8 cellular contexts compared by ENCODE assay signal in the genomic region with DNA sequence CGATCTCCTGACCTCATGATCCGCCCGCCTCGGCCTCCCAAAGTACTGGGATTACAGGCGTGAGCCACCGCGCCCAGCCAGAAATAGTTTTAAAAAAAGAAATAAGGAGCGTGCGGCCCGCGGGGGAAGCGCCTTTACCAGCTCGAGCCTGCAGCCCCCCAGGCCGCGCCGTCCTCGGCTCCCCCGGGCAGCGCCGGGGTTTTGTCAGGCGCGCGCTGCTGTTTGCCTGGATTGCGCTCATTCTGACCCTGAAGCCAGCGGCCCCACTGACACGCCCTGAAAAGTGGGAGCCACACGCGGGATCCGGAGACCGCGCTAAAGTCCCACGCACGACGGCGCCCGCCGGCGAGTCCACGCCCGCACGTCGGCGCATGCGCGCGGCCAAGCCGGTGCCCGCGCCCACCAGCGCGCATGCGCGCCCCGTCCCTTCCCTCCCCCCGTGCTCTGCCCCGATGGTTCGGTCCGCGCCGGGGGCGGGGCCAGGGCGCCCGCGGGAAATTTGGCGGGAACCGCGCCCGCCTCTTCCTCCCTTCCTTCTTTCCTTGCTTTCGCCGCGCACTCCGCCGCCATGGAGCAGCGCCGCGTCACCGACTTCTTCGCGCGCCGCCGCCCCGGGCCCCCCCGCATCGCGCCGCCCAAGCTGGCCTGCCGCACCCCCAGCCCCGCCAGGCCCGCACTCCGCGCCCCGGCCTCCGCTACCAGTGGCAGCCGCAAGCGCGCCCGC. TPM values are rescaled to one million over a fixed set of nuclear protein-coding genes. Genes with fewer than 3 reads are reported as not detected.
DNase-seq lines count a peak whose midpoint lies in the region; ATAC-seq and TF ChIP-seq lines count a peak whose summit lies in the region.

Gene CDT1, plus strand, starts transcription at position 526 of the 724 bp plus-strand sequence. Its CDS starts 43 bp downstream, at position 569.

- peak within 1 kb of the TSS; percentile 66 for H2AFZ ChIP-seq in GM23248

- WGBS in GM23248 (ENCODE audit: low coverage in 1 of 2, low lambda C conversion rate in 2 of 2, missing lambda C conversion rate in 2 of 2), 2 experiments: 1% methylated on average over 31 to 98 of the region's 98 CpGs
- 0 to 1% (median 0%) methylated on average over 3 to 98 of the region's 98 CpGs for WGBS in heart left ventricle, 4 donors

- peak within 1 kb of the TSS; percentile 85 for H3K9ac ChIP-seq in GM23248

- peak; percentile 13 for ATAC-seq in activated naive CD8-positive, alpha-beta T cell treated with anti-CD3 and anti-CD28 coated beads, Interleukin-2, amount 50 U/mL, for 24 hours
- peak; percentile 35 to 71 (median 64) for ATAC-seq in heart left ventricle
- ATAC-seq in upper lobe of right lung: peak; percentile 86

- intact Hi-C loops in heart left ventricle (cut with DNase I) (no loop called here), posterior cingulate gyrus (cut with DNase I) (loop anchor here (1.0 kb wide), 1 partner anchor 8 kb away; the partner anchor contains the start of gene APRT), upper lobe of right lung (cut with DNase I) (no loop called here)

- DNase-seq in DMS53 (lab: John Stamatoyannopoulos, UW) (peak; percentile 86), GM23248 (peak; percentile 85), MV-4-11 (lab: John Stamatoyannopoulos, UW) (peak; percentile 74), T-helper 1 cell (peak; percentile 72 to 85 (median 78)), heart left ventricle (peak; percentile 81 to 95 (median 87)), posterior cingulate gyrus (peak; percentile 57 to 96 (median 71)), upper lobe of right lung (peak; percentile 93)
- peak; percentile 90 for DNase-seq in activated naive CD8-positive, alpha-beta T cell treated with anti-CD3 and anti-CD28 coated beads, Interleukin-2, amount 50 U/mL, for 24 hours

- TF ChIP-seq POLR2A in heart left ventricle (IDR thresholded peaks at IDR 0.05): peak in 1 of 2 donors; percentile 86

- no peaks in the 10 kb centered on the region for H3K9me3 ChIP-seq in GM23248 (ENCODE audit: low read depth)
- no peaks in the 10 kb centered on the region for H3K9me3 ChIP-seq in heart left ventricle
- H3K9me3 ChIP-seq in upper lobe of right lung: no peaks in the 10 kb centered on the region

- peaks cover 12% of the 10 kb centered on the region for H3K79me2 ChIP-seq in GM23248 (ENCODE audit: insufficient read depth)

- H3K4me1 Mint-ChIP-seq in activated naive CD8-positive, alpha-beta T cell treated with anti-CD3 and anti-CD28 coated beads, Interleukin-2, amount 50 U/mL, for 24 hours: peaks cover 21% of the 10 kb centered on the region

- H3K4me2 ChIP-seq in GM23248 (ENCODE audit: unreplicated experiment): peak within 1 kb of the TSS; percentile 83

- H3K27ac ChIP-seq in GM23248 (peak within 1 kb of the TSS; percentile 66), heart left ventricle (peak within 1 kb of the TSS in 11 of 12 donors; percentile 17 to 81 (median 60)), upper lobe of right lung (peak within 1 kb of the TSS; percentile 66)

- peak within 1 kb of the TSS; percentile 87 for H3K27ac Mint-ChIP-seq in activated naive CD8-positive, alpha-beta T cell treated with anti-CD3 and anti-CD28 coated beads, Interleukin-2, amount 50 U/mL, for 24 hours

- H3K4me3 Mint-ChIP-seq in activated naive CD8-positive, alpha-beta T cell treated with anti-CD3 and anti-CD28 coated beads, Interleukin-2, amount 50 U/mL, for 24 hours: peak within 1 kb of the TSS; percentile 80

- H3F3A ChIP-seq in GM23248 (ENCODE audit: insufficient read depth): no peaks in the 10 kb centered on the region

- peaks cover 10% of the 10 kb centered on the region; the same call in 1 of the 2 replicates for H3K4me1 ChIP-seq in GM23248 (ENCODE audit: insufficient read depth)
- H3K4me1 ChIP-seq in heart left ventricle: peaks cover 0 to 30% (median 11%) of the 10 kb centered on the region in 12 donors
- peaks cover 10% of the 10 kb centered on the region for H3K4me1 ChIP-seq in upper lobe of right lung

- peak within 1 kb of the TSS; percentile 78 for H3K4me3 ChIP-seq in GM23248
- peak within 1 kb of the TSS; percentile 46 to 87 (median 72) for H3K4me3 ChIP-seq in heart left ventricle
- H3K4me3 ChIP-seq in upper lobe of right lung: peak within 1 kb of the TSS; percentile 77

- no peaks in the 10 kb centered on the region for H4K20me1 ChIP-seq in GM23248 (ENCODE audit: insufficient read depth)

- no peaks in the 10 kb centered on the region for H3K27me3 ChIP-seq in GM23248 (replicated peaks; ENCODE audit: insufficient read depth)
- no peaks in the 10 kb centered on the region for H3K27me3 ChIP-seq in heart left ventricle
- H3K27me3 ChIP-seq in upper lobe of right lung: no peaks in the 10 kb centered on the region

- H3K9me3 Mint-ChIP-seq in activated naive CD8-positive, alpha-beta T cell treated with anti-CD3 and anti-CD28 coated beads, Interleukin-2, amount 50 U/mL, for 24 hours: no peaks in the 10 kb centered on the region

- H3K9me2 ChIP-seq in GM23248 (ENCODE audit: insufficient read depth): no peaks in the 10 kb centered on the region

- no peaks in the 10 kb centered on the region for H3K36me3 ChIP-seq in GM23248 (ENCODE audit: low read depth)
- H3K36me3 ChIP-seq in heart left ventricle: peaks cover 0 to 11% (median 0%) of the 10 kb centered on the region in 9 donors
- no peaks in the 10 kb centered on the region for H3K36me3 ChIP-seq in upper lobe of right lung

- in situ Hi-C loops in GM23248 (cut with MboI): no loop called here

- peaks cover 14% of the 10 kb centered on the region for H3K36me3 Mint-ChIP-seq in activated naive CD8-positive, alpha-beta T cell treated with anti-CD3 and anti-CD28 coated beads, Interleukin-2, amount 50 U/mL, for 24 hours (ENCODE audit: low read depth)

- H3K27me3 Mint-ChIP-seq in activated naive CD8-positive, alpha-beta T cell treated with anti-CD3 and anti-CD28 coated beads, Interleukin-2, amount 50 U/mL, for 24 hours: no peaks in the 10 kb centered on the region

- TF ChIP-seq CTCF in heart left ventricle (IDR thresholded peaks at IDR 0.05) (no peak), upper lobe of right lung (IDR thresholded peaks at IDR 0.05) (no peak)

RNA-seq across cellular contexts. Expression of gene CDT1, which starts in this region (rescaled TPM):
- 11.3 and 14.2 TPM in 2 replicates for total RNA-seq in GM23248 (2014; rRNA removed; shearing (Covaris generic))
- 5.4 and 5.9 TPM in 2 replicates for polyA plus RNA-seq in GM23248 (2016; fragmentation: Nextera tagmentation; extraction: Ambion mirVana)
- total RNA-seq in heart left ventricle: 1 to 10 TPM in 4 of 9 donors, under 1 TPM in 5; 0.23 to 6.1 (median 0.70) TPM
- under 1 TPM; 0.19 to 0.40 TPM for polyA plus RNA-seq in heart left ventricle
- total RNA-seq in upper lobe of right lung: 1.0 TPM

Comparison
In these comparisons a context has a peak if more than half of its experiments do, and no peak if none do; other contexts are left out.
1. Peak in every context shown above with its lines: DNase-seq, ATAC-seq, H3K4me3 ChIP-seq and H3K27ac ChIP-seq.
2. ATAC-seq: peak in every context shown above with its lines; median percentile 86 in upper lobe of right lung; 64 in heart left ventricle; 13 in activated naive CD8-positive, alpha-beta T cell treated with anti-CD3 and anti-CD28 coated beads, Interleukin-2, amount 50 U/mL, for 24 hours.